In the genomic region with DNA sequence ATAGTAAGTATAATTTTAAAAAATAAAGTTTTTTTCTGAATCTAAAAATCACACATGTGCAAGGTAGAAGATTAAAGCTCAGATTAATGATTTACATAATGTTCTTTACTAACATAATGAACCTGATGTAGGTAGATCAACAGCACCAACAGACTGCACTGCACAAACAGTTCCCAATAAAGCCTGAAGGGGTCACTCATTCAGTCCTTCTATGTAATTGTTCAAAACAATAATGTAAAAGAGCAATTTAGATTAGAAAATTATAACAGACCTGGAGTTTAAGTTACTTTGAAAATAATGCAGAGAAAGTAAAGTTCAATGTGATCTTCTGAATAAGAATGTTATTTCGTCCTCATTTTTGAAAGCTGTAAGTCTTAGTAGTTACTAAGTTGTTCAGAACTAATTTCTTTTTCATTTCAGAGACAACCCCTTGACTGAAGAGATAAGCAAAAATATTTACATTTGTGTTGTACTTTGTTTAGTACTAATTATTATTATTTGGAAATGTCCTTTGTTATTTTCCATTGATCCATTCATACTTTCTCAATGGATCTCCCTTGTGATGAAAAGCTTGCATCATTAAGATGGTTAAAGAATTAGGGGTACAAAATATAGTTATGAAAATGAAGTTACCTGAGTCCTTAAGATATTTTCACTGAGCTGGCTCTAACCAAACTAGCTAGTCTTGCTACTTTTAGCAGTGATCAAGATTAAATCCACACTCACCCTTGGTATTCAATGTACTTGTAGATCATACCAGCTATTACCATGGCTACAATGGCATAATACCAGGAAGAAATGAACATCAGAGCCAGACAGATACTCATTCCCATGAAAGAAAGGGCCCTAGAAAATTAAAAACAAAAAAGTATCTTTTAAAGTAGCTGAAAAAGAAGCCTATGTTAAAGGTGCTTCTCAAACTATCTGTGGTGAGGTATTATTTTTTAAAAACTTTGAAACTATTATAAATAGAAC, we compare ENCODE assay signal across 8 cellular contexts. TPM values are rescaled to one million over a fixed set of nuclear protein-coding genes. Genes with fewer than 3 reads are reported as not detected.
A peak's percentile ranks its signal among the peaks of the same experiment; 100 is the strongest.
DNase-seq lines count a peak whose midpoint lies in the region; ATAC-seq and TF ChIP-seq lines count a peak whose summit lies in the region.

No MANE protein-coding gene starts in this region.

- peak; percentile 81 for TF ChIP-seq CTCF in lower lobe of right lung (IDR thresholded peaks at IDR 0.05)

- peak; percentile 5 to 7 for DNase-seq in SHP77 (lab: John Stamatoyannopoulos, UW)
- DNase-seq in SHP77 treated with DMSO at 0.1 percent for 48 hours (lab: John Stamatoyannopoulos, UW), result no peak
- DNase-seq in HCEC 1CT, result peak; percentile 25
- peak; percentile 20 for DNase-seq in RKO (ENCODE audit: low spot score)
- DNase-seq in cerebellar cortex (ENCODE audit: low spot score), result peak; percentile 32
- no peak for DNase-seq in lower lobe of right lung

- no peak overlapping the region for H3K27ac ChIP-seq in lower lobe of right lung

- H3K27me3 ChIP-seq in lower lobe of right lung (ENCODE audit: low read depth), result no peaks in the 10 kb centered on the region

- intact Hi-C loops in lower lobe of right lung (cut with DNase I), result no loop called here

- no peaks in the 10 kb centered on the region for H3K4me1 ChIP-seq in lower lobe of right lung

- no peaks in the 10 kb centered on the region for H3K9me3 ChIP-seq in lower lobe of right lung

- peaks cover 89% of the 10 kb centered on the region for H3K36me3 ChIP-seq in lower lobe of right lung

- no peak overlapping the region for H3K4me3 ChIP-seq in lower lobe of right lung

- peak; percentile 53 to 58 for ATAC-seq in lower lobe of right lung
- ATAC-seq in GM21526 (IDR thresholded peaks at IDR 0.05; ENCODE audit: low FRiP score, unreplicated experiment), result no peak
- no peak for ATAC-seq in GM19455 (IDR thresholded peaks at IDR 0.05; ENCODE audit: unreplicated experiment)

RNA-seq across cellular contexts. Expression of a gene that starts 16.8 kb away (rescaled TPM):
- 84.6 TPM for total RNA-seq in lower lobe of right lung

RNA-seq across cellular contexts. Expression of a gene that starts 31.8 kb away (rescaled TPM):
- 44.1 TPM for total RNA-seq in lower lobe of right lung

Comparison
In these comparisons a context has a peak if more than half of its experiments do, and no peak if none do; other contexts are left out.
1. DNase-seq: peak in SHP77 (2 of 2), HCEC 1CT (single experiment), RKO (single experiment) and cerebellar cortex (single experiment); none in SHP77 treated with DMSO at 0.1 percent for 48 hours (single experiment) and lower lobe of right lung (single experiment).
2. ATAC-seq: peak in lower lobe of right lung (2 of 2); none in GM21526 (single experiment) and GM19455 (single experiment).